Comparison of ENCODE assay signal across 18 cellular contexts in genomic region chr10:85490431-85490830, GRCh38.
"Had no signal": no experiment of that assay in that cellular context is flagged by ENCODE, and none has a peak within 500 bp of the region (broad histone marks: within the 10 kb centered on the region; RNA-seq: fewer than 3 reads in every experiment).

No MANE protein-coding gene starts in this region.

- ATAC-seq: activated naive CD8-positive, alpha-beta T cell treated with anti-CD3 and anti-CD28 coated beads, Interleukin-2, amount 50 U/mL, for 24 hours; activated T-helper 17 cell treated with anti-CD3 and anti-CD28 coated beads, Interleukin-2, amount 50 U/mL, for 72 hours; psoas muscle; sciatic nerve; T-cell; upper lobe of right lung had no signal

- H3K36me3 ChIP-seq: thoracic aorta, upper lobe of right lung had no signal

- DNase-seq: activated CD4-positive, alpha-beta T cell treated with anti-CD3 and anti-CD28 coated beads, Interleukin-2, amount 50 U/mL, for 4 hours; activated CD4-positive, CD25-positive, alpha-beta regulatory T cell treated with anti-CD3 and anti-CD28 coated beads, Interleukin-2, amount 50 U/mL, for 72 hours; activated naive CD4-positive, alpha-beta T cell treated with anti-CD3 and anti-CD28 coated beads for 36 hours; activated naive CD8-positive, alpha-beta T cell treated with anti-CD3 and anti-CD28 coated beads, Interleukin-2, amount 50 U/mL, for 24 hours; erythroblast; glutamatergic neuron; kidney glomerular epithelial cell; nephron progenitor cell; occipital lobe; psoas muscle; T-cell; T1000; upper lobe of right lung had no signal

- H3K9me3 ChIP-seq: psoas muscle, thoracic aorta, upper lobe of right lung had no signal

- H3K27ac ChIP-seq: psoas muscle, thoracic aorta, upper lobe of right lung had no signal

- FAIRE-seq: astrocyte, bronchial epithelial cell had no signal

- H3K4me1 ChIP-seq: psoas muscle, upper lobe of right lung had no signal

- H3K27me3 ChIP-seq: upper lobe of right lung had no signal

- H3K4me3 ChIP-seq: psoas muscle, thoracic aorta, upper lobe of right lung had no signal
